8 cellular contexts compared by ENCODE assay signal in genomic region chr10:96124230-96125141, GRCh38. TPM values are rescaled to one million over a fixed set of nuclear protein-coding genes. Genes with fewer than 3 reads are reported as not detected.
DNase-seq lines count a peak whose midpoint lies in the region; ATAC-seq and TF ChIP-seq lines count a peak whose summit lies in the region.

No MANE protein-coding gene starts in this region.

- peak; percentile 62 for ATAC-seq in HG03354 (IDR thresholded peaks at IDR 0.05; ENCODE audit: poor library complexity, severe bottlenecking, unreplicated experiment)
- ATAC-seq in GM18858 (IDR thresholded peaks at IDR 0.05; ENCODE audit: unreplicated experiment) = no peak

- H3K36me3 ChIP-seq in smooth muscle cell (ENCODE audit: low read depth) = no peaks in the 10 kb centered on the region

- H4K20me1 ChIP-seq in smooth muscle cell (ENCODE audit: low read depth) = no peaks in the 10 kb centered on the region

- TF ChIP-seq CTCF in foreskin fibroblast (IDR thresholded peaks at IDR 0.05; ENCODE audit: low read depth, low read length) = no peak
- TF ChIP-seq CTCF in smooth muscle cell (IDR thresholded peaks at IDR 0.05; ENCODE audit: borderline replicate concordance, insufficient read depth, poor library complexity, severe bottlenecking) = no peak

- H3F3A ChIP-seq in smooth muscle cell (ENCODE audit: low read depth) = no peaks in the 10 kb centered on the region

- H3K27me3 ChIP-seq in smooth muscle cell (ENCODE audit: low read depth) = peaks cover 15% of the 10 kb centered on the region

- H3K27ac ChIP-seq in smooth muscle cell (ENCODE audit: low read depth) = peak overlapping the region; percentile 22

- DNase-seq in AG08395 (ENCODE audit: low spot score) = peak; percentile 30
- DNase-seq in RPMI8226 = peak; percentile 75
- peak; percentile 7 to 50 for DNase-seq in foreskin fibroblast
- no peak for DNase-seq in smooth muscle cell (lab: John Stamatoyannopoulos, UW; ENCODE audit: unreplicated experiment)
- DNase-seq in NCI-H1694 (lab: John Stamatoyannopoulos, UW) = no peak
- DNase-seq in DMS79 (lab: John Stamatoyannopoulos, UW) = no peak

- H2AFZ ChIP-seq in smooth muscle cell (ENCODE audit: low read depth) = peak overlapping the region; percentile 97

- no peak overlapping the region for H3K9ac ChIP-seq in smooth muscle cell (ENCODE audit: low read depth)

- H3K79me2 ChIP-seq in smooth muscle cell (ENCODE audit: low read depth) = no peaks in the 10 kb centered on the region

- H3K4me1 ChIP-seq in smooth muscle cell (ENCODE audit: low read depth) = peaks cover 19% of the 10 kb centered on the region

- peak overlapping the region; percentile 10 to 36 for H3K4me3 ChIP-seq in foreskin fibroblast (ENCODE audit: low read depth in 1 of 2, low read length in 2 of 2)
- peak overlapping the region; percentile 51 for H3K4me3 ChIP-seq in smooth muscle cell

- H3K9me3 ChIP-seq in smooth muscle cell (replicated peaks; ENCODE audit: low read depth) = no peaks in the 10 kb centered on the region

- WGBS in smooth muscle cell (ENCODE audit: low lambda C conversion rate) = 19% methylated on average over 4 of the region's 4 CpGs

- peak overlapping the region; percentile 82 for H3K4me2 ChIP-seq in smooth muscle cell

RNA-seq across cellular contexts. Expression of gene ZNF518A, which starts 5.6 kb away (rescaled TPM):
- 26.9 and 32.4 TPM in 2 replicates for total RNA-seq in smooth muscle cell
- polyA plus RNA-seq in smooth muscle cell = 9.0 and 11.9 TPM in 2 replicates

Comparison
In these comparisons a context has a peak if more than half of its experiments do, and no peak if none do; other contexts are left out.
1. DNase-seq: peak in AG08395 (single experiment), RPMI8226 (single experiment) and foreskin fibroblast (2 of 2); none in smooth muscle cell (single experiment), NCI-H1694 (single experiment) and DMS79 (single experiment).